Comparison of ENCODE assay signal across 8 cellular contexts in the genomic region with DNA sequence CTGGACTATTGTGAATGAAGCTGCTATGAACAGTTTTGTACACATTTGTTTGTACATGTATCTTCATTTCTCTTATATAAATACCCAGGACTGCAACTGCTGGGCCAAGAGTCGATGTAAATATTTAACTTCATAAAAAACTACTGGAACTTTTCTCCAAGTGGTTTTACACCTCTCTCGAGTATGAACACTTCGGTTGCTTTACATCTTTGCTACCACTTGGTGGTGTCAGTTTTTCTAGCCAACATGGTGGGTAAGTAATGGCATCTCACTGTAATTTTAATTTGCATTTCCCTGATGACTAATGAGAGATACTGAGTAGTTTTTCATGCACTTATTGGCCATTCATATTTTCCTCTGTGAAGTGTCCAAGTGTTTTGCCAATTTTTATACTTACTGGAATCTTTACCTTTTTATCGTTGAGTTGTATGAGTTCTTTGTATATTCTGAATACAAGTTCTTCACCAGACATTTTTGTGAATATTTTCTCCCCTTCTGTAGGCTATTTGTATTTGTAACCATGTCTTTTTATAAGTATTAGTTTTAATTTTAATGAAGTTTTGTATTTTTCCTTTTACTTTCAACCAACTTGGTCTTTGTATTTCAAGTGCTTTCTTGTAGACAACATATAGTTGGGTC. TPM values are rescaled to one million over a fixed set of nuclear protein-coding genes. Genes with fewer than 3 reads are reported as not detected.
DNase-seq lines count a peak whose midpoint lies in the region; ATAC-seq and TF ChIP-seq lines count a peak whose summit lies in the region.

No MANE protein-coding gene starts in this region.

- no peak for TF ChIP-seq POLR2A in gastroesophageal sphincter (IDR thresholded peaks at IDR 0.05)

- H3K27ac Mint-ChIP-seq in activated CD4-positive, alpha-beta T cell treated with anti-CD3 and anti-CD28 coated beads, Interleukin-2, amount 10 ng/mL, durations not matched to agents 7 days and 5 days: no peak overlapping the region

- WGBS in SK-N-SH (ENCODE audit: low lambda C conversion rate): 32% methylated on average over 4 of the region's 4 CpGs
- 50 to 72% methylated on average over 1 to 4 of the region's 4 CpGs for WGBS in gastroesophageal sphincter (ENCODE audit: low coverage in 1 of 2), 2 donors

- no peak overlapping the region for H2AFZ ChIP-seq in SK-N-SH (ENCODE audit: low read depth)

- H3K36me3 ChIP-seq in SK-N-SH (replicated peaks in 1 of 2; ENCODE audit: control insufficient read depth in 1 of 2, insufficient read depth in 2 of 2, low read length in 1 of 2) (no peaks in the 10 kb centered on the region), gastroesophageal sphincter (no peaks in the 10 kb centered on the region)

- peaks cover 7% of the 10 kb centered on the region for H3F3A ChIP-seq in SK-N-SH (replicated peaks; ENCODE audit: insufficient read depth)

- TF ChIP-seq EP300 in SK-N-SH (IDR thresholded peaks at IDR 0.05; ENCODE audit: borderline replicate concordance in 1 of 2, low read depth in 1 of 2, low read length in 1 of 2) (no peak), gastroesophageal sphincter (IDR thresholded peaks at IDR 0.05) (no peak)

- peak; percentile 44 for TF ChIP-seq RAD21 in SK-N-SH (IDR thresholded peaks at IDR 0.05; ENCODE audit: low read length)

- H3K4me3 ChIP-seq in SK-N-SH (ENCODE audit: low read depth in 2 of 2, low read length in 1 of 2) (no peak overlapping the region), gastroesophageal sphincter (no peak overlapping the region)

- DNase-seq in activated CD4-positive, alpha-beta T cell treated with anti-CD3 and anti-CD28 coated beads, Interleukin-2, amount 10 ng/mL, durations not matched to agents 7 days and 5 days: peak; percentile 9
- no peak for DNase-seq in activated CD4-positive, alpha-beta T cell treated with anti-CD3 and anti-CD28 coated beads, Interleukin-2, amount 50 U/mL, for 1 hour
- peak; percentile 25 for DNase-seq in SK-N-SH
- no peak for DNase-seq in NCI-H187 treated with DMSO at 0.1 percent for 48 hours (lab: John Stamatoyannopoulos, UW)
- DNase-seq in nucleus accumbens (lab: John Stamatoyannopoulos, UW): no peak
- DNase-seq in NCI-H128 (lab: John Stamatoyannopoulos, UW; ENCODE audit: unreplicated experiment): no peak

- H3K27me3 ChIP-seq in SK-N-SH (ENCODE audit: insufficient read depth) (no peaks in the 10 kb centered on the region), gastroesophageal sphincter (no peaks in the 10 kb centered on the region)

- H3K79me2 ChIP-seq in SK-N-SH (ENCODE audit: insufficient read depth): no peaks in the 10 kb centered on the region

- no peaks in the 10 kb centered on the region for H4K20me1 ChIP-seq in SK-N-SH (ENCODE audit: insufficient read depth)

- CTCF ChIA-PET in activated CD4-positive, alpha-beta T cell treated with anti-CD3 and anti-CD28 coated beads, Interleukin-2, amount 10 ng/mL, durations not matched to agents 7 days and 5 days (lab: Charles Lee): no interaction called here
- CTCF ChIA-PET in SK-N-SH (lab: Yijun Ruan, JAX): interaction anchor here (1.2 to 3.6 kb wide), 3 partner anchors 10 to 15 kb away, joined by 3 to 23 read pairs (median 6); no protein-coding TSS in a partner anchor

- no peaks in the 10 kb centered on the region for H3K36me3 Mint-ChIP-seq in activated CD4-positive, alpha-beta T cell treated with anti-CD3 and anti-CD28 coated beads, Interleukin-2, amount 10 ng/mL, durations not matched to agents 7 days and 5 days (ENCODE audit: low read depth)

- H3K27ac ChIP-seq in SK-N-SH (ENCODE audit: low read depth in 2 of 2, low read length in 1 of 2) (no peak overlapping the region), gastroesophageal sphincter (no peak overlapping the region)

- TF ChIP-seq CTCF in SK-N-SH (IDR thresholded peaks at IDR 0.05) (peak; percentile 54), gastroesophageal sphincter (IDR thresholded peaks at IDR 0.05) (peak in 3 of 4 experiments; percentile 14 to 38 (median 33))

- H3K27me3 Mint-ChIP-seq in activated CD4-positive, alpha-beta T cell treated with anti-CD3 and anti-CD28 coated beads, Interleukin-2, amount 10 ng/mL, durations not matched to agents 7 days and 5 days: peaks cover 5% of the 10 kb centered on the region

- H3K9ac ChIP-seq in SK-N-SH: no peak overlapping the region

- H3K9me2 ChIP-seq in SK-N-SH: no peaks in the 10 kb centered on the region

- H3K9me3 Mint-ChIP-seq in activated CD4-positive, alpha-beta T cell treated with anti-CD3 and anti-CD28 coated beads, Interleukin-2, amount 10 ng/mL, durations not matched to agents 7 days and 5 days: no peaks in the 10 kb centered on the region

- H3K9me3 ChIP-seq in SK-N-SH (no peaks in the 10 kb centered on the region), gastroesophageal sphincter (no peaks in the 10 kb centered on the region)

- H3K4me1 Mint-ChIP-seq in activated CD4-positive, alpha-beta T cell treated with anti-CD3 and anti-CD28 coated beads, Interleukin-2, amount 10 ng/mL, durations not matched to agents 7 days and 5 days: no peaks in the 10 kb centered on the region

- H3K4me2 ChIP-seq in SK-N-SH: no peak overlapping the region

- peak; percentile 56 for ATAC-seq in HG03196 (IDR thresholded peaks at IDR 0.05; ENCODE audit: unreplicated experiment)
- ATAC-seq in gastroesophageal sphincter: no peak

- POLR2A ChIA-PET in activated CD4-positive, alpha-beta T cell treated with anti-CD3 and anti-CD28 coated beads, Interleukin-2, amount 10 ng/mL, durations not matched to agents 7 days and 5 days (lab: Charles Lee): no interaction called here
- POLR2A ChIA-PET in SK-N-SH (lab: Yijun Ruan, JAX): no interaction called here

- no peaks in the 10 kb centered on the region for H3K4me1 ChIP-seq in SK-N-SH (ENCODE audit: control insufficient read depth in 1 of 2, insufficient read depth in 2 of 2, low read depth in 1 of 2, low read length in 1 of 2)
- peaks cover 0 to 11% (median 0%) of the 10 kb centered on the region in 3 donors for H3K4me1 ChIP-seq in gastroesophageal sphincter

- H3K4me3 Mint-ChIP-seq in activated CD4-positive, alpha-beta T cell treated with anti-CD3 and anti-CD28 coated beads, Interleukin-2, amount 10 ng/mL, durations not matched to agents 7 days and 5 days: no peak overlapping the region

TF ChIP-seq in SK-N-SH, 30 proteins besides CTCF, POLR2A, EP300 and RAD21:
- TF ChIP-seq, protein P1, sequence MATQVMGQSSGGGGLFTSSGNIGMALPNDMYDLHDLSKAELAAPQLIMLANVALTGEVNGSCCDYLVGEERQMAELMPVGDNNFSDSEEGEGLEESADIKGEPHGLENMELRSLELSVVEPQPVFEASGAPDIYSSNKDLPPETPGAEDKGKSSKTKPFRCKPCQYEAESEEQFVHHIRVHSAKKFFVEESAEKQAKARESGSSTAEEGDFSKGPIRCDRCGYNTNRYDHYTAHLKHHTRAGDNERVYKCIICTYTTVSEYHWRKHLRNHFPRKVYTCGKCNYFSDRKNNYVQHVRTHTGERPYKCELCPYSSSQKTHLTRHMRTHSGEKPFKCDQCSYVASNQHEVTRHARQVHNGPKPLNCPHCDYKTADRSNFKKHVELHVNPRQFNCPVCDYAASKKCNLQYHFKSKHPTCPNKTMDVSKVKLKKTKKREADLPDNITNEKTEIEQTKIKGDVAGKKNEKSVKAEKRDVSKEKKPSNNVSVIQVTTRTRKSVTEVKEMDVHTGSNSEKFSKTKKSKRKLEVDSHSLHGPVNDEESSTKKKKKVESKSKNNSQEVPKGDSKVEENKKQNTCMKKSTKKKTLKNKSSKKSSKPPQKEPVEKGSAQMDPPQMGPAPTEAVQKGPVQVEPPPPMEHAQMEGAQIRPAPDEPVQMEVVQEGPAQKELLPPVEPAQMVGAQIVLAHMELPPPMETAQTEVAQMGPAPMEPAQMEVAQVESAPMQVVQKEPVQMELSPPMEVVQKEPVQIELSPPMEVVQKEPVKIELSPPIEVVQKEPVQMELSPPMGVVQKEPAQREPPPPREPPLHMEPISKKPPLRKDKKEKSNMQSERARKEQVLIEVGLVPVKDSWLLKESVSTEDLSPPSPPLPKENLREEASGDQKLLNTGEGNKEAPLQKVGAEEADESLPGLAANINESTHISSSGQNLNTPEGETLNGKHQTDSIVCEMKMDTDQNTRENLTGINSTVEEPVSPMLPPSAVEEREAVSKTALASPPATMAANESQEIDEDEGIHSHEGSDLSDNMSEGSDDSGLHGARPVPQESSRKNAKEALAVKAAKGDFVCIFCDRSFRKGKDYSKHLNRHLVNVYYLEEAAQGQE (IDR thresholded peaks at IDR 0.05; ENCODE audit: low read depth, low read length): no peak
- TF ChIP-seq RXRA (IDR thresholded peaks at IDR 0.05; ENCODE audit: borderline replicate concordance, low read depth): no peak
- 0 out of 2 replicates have a peak, but pooled peaks have one; percentile 18 for TF ChIP-seq SMC3 (IDR thresholded peaks at IDR 0.05; ENCODE audit: low read depth, low read length)
- peak; percentile 39; the same call in 1 of the 2 replicates for TF ChIP-seq YY1 (IDR thresholded peaks at IDR 0.05; ENCODE audit: low read depth)
TF ChIP-seq in SK-N-SH: peak in this region for 2.

RNA-seq across cellular contexts. Expression of a gene that starts 44.4 kb away (rescaled TPM):
- total RNA-seq in activated CD4-positive, alpha-beta T cell treated with anti-CD3 and anti-CD28 coated beads, Interleukin-2, amount 10 ng/mL, durations not matched to agents 7 days and 5 days: not detected
- 22.2 and 25.4 TPM in 2 replicates for polyA plus RNA-seq in SK-N-SH (2012; rRNA removed)
- 26.6 and 26.8 TPM in 2 replicates for polyA plus RNA-seq in SK-N-SH (2012; cell fraction: cytosol; rRNA removed)
- 15.3 and 18.2 TPM in 2 replicates for polyA plus RNA-seq in SK-N-SH (2012; cell fraction: nucleus; rRNA removed)
- 10 to 100 TPM; 13.5 to 88.1 (median 44.2) TPM for total RNA-seq in gastroesophageal sphincter

Comparison
In these comparisons a context has a peak if more than half of its experiments do, and no peak if none do; other contexts are left out.
1. DNase-seq: peak in activated CD4-positive, alpha-beta T cell treated with anti-CD3 and anti-CD28 coated beads, Interleukin-2, amount 10 ng/mL, durations not matched to agents 7 days and 5 days (single experiment) and SK-N-SH (single experiment); none in activated CD4-positive, alpha-beta T cell treated with anti-CD3 and anti-CD28 coated beads, Interleukin-2, amount 50 U/mL, for 1 hour (single experiment), NCI-H187 treated with DMSO at 0.1 percent for 48 hours (single experiment), nucleus accumbens (0 of 56) and NCI-H128 (single experiment).
2. RNA of a gene that starts 44.4 kb away (total RNA-seq): 13.5 to 88.1 TPM in gastroesophageal sphincter; not detected in activated CD4-positive, alpha-beta T cell treated with anti-CD3 and anti-CD28 coated beads, Interleukin-2, amount 10 ng/mL, durations not matched to agents 7 days and 5 days; every median in the first group is over 10 times any median in the second.